20 cellular contexts compared by ENCODE assay signal in the genomic region with DNA sequence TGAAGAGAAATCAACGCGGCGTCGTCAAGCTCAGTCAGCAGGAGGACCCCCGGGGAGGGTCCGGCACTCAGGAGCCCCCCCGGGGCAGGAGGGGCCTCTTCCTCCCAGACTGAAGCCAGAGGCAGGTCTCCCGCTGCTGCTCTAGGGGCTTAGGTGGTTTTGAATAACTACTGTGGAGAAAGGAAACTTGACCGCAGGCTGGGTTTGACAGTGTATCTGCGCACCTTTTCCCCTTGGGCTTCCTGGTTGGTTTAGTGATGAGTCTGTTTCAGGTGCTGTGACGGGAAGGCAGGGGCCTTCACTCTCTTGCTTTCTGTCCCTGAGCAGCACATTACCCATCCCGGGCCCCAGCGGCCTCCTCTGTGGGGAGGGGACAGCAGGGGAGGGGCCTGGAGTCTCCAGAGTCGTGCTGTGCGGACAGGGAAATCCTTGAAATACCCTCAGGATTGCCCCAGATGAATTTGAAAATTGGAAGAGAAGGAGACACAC.
"Had no signal": no experiment of that assay in that cellular context is flagged by ENCODE, and none has a peak within 500 bp of the region (broad histone marks: within the 10 kb centered on the region; RNA-seq: fewer than 3 reads in every experiment).

No MANE protein-coding gene starts in this region.

- H3K27me3 ChIP-seq: ascending aorta, right lobe of liver had no signal

- H3K27ac ChIP-seq: ascending aorta, epithelial cell of prostate, psoas muscle, right lobe of liver, upper lobe of right lung had no signal

- DNase-seq: activated naive CD4-positive, alpha-beta T cell treated with anti-CD3 and anti-CD28 coated beads for 36 hours; dermis blood vessel endothelial cell; effector memory CD8-positive, alpha-beta T cell; islet precursor cell; mammary epithelial cell; naive thymus-derived CD4-positive, alpha-beta T cell; occipital lobe; psoas muscle; right lobe of liver; stimulated activated CD4-positive, alpha-beta T cell treated with anti-CD3 and anti-CD28 coated beads, Interleukin-4, amount 100 ng/mL, for 4 hours; stimulated activated CD8-positive, alpha-beta memory T cell treated with anti-CD3 and anti-CD28 coated beads, Interleukin-4, amount 100 ng/mL, for 48 hours; stimulated activated naive CD8-positive, alpha-beta T cell treated with anti-CD3 and anti-CD28 coated beads, Interleukin-15, amount 100 ng/mL, for 72 hours; upper lobe of right lung had no signal

- H3K9me3 Mint-ChIP-seq: activated naive CD4-positive, alpha-beta T cell treated with anti-CD3 and anti-CD28 coated beads for 36 hours; activated T-helper 2 cell treated with anti-CD3 and anti-CD28 coated beads, Interferon-gamma antibody, Interleukin-2, Interleukin-4, amounts not matched to agents 10 μg/mL and 5 μg/mL and 100 μg/mL, durations not matched to agents 14 hours and 24 hours and 36 hours; effector memory CD8-positive, alpha-beta T cell had no signal

- ATAC-seq: activated CD4-positive, CD25-positive, alpha-beta regulatory T cell treated with anti-CD3 and anti-CD28 coated beads, Interleukin-2, amount 50 U/mL, for 24 hours; effector memory CD8-positive, alpha-beta T cell; left lobe of liver; mucosa of descending colon; naive thymus-derived CD4-positive, alpha-beta T cell; psoas muscle; right lobe of liver; stimulated activated naive CD8-positive, alpha-beta T cell treated with anti-CD3 and anti-CD28 coated beads, Interleukin-15, amount 100 ng/mL, for 72 hours; upper lobe of right lung had no signal

- H3K4me2 ChIP-seq: smooth muscle cell had no signal

- H3K4me3 ChIP-seq: ascending aorta, mucosa of descending colon, psoas muscle, right lobe of liver, smooth muscle cell, upper lobe of right lung had no signal

- H3K36me3 ChIP-seq: ascending aorta, right lobe of liver, upper lobe of right lung had no signal

- H3K4me3 Mint-ChIP-seq: activated naive CD4-positive, alpha-beta T cell treated with anti-CD3 and anti-CD28 coated beads for 36 hours; effector memory CD8-positive, alpha-beta T cell; naive thymus-derived CD4-positive, alpha-beta T cell; stimulated activated naive CD8-positive, alpha-beta T cell treated with anti-CD3 and anti-CD28 coated beads, Interleukin-15, amount 100 ng/mL, for 72 hours had no signal

- H3K9me3 ChIP-seq: ascending aorta, mucosa of descending colon, psoas muscle, right lobe of liver, upper lobe of right lung had no signal

- H3K4me1 ChIP-seq: ascending aorta, psoas muscle, right lobe of liver, upper lobe of right lung had no signal

- H3K4me1 Mint-ChIP-seq: stimulated activated naive CD8-positive, alpha-beta T cell treated with anti-CD3 and anti-CD28 coated beads, Interleukin-15, amount 100 ng/mL, for 72 hours had no signal

- H3K27ac Mint-ChIP-seq: activated naive CD4-positive, alpha-beta T cell treated with anti-CD3 and anti-CD28 coated beads for 36 hours; activated T-helper 2 cell treated with anti-CD3 and anti-CD28 coated beads, Interferon-gamma antibody, Interleukin-2, Interleukin-4, amounts not matched to agents 10 μg/mL and 5 μg/mL and 100 μg/mL, durations not matched to agents 14 hours and 24 hours and 36 hours; effector memory CD8-positive, alpha-beta T cell; naive thymus-derived CD4-positive, alpha-beta T cell had no signal
